8 cellular contexts compared by ENCODE assay signal in genomic region chr11:124623861-124624525, GRCh38. TPM values are rescaled to one million over a fixed set of nuclear protein-coding genes. Genes with fewer than 3 reads are reported as not detected.
DNase-seq lines count a peak whose midpoint lies in the region; ATAC-seq, FAIRE-seq and TF ChIP-seq lines count a peak whose summit lies in the region.

No MANE protein-coding gene starts in this region.

- H4K8ac ChIP-seq in mesenchymal stem cell (ENCODE audit: low read length) = no peak overlapping the region

- TF ChIP-seq RAD21 in GM12878 (IDR thresholded peaks at IDR 0.05; ENCODE audit: insufficient read depth, low read depth, low read length) = no peak

- H3K27me3 ChIP-seq in right atrium auricular region = no peaks in the 10 kb centered on the region
- no peaks in the 10 kb centered on the region for H3K27me3 ChIP-seq in GM12878 (replicated peaks in 1 of 2; ENCODE audit: control insufficient read depth in 2 of 2, insufficient read depth in 2 of 2, low read length in 1 of 2)
- peaks cover 0 to 13% of the 10 kb centered on the region in 2 experiments for H3K27me3 ChIP-seq in mesenchymal stem cell (ENCODE audit: control insufficient read depth in 1 of 2, insufficient read depth in 1 of 2, low read length in 2 of 2)
- no peaks in the 10 kb centered on the region for H3K27me3 ChIP-seq in vagina

- DNase-seq in right atrium auricular region (ENCODE audit: low spot score) (no peak), left cardiac atrium (no peak), GM12878 (ENCODE audit: low read depth, low spot score) (no peak), mesenchymal stem cell (peak; percentile 33), vagina (ENCODE audit: extremely low spot score in 2 of 2) (no peak), NCI-H2081 (lab: John Stamatoyannopoulos, UW) (no peak), KBM-7 (no peak)

- peaks cover 21% of the 10 kb centered on the region for H3K79me2 ChIP-seq in GM12878 (ENCODE audit: control insufficient read depth, insufficient read depth, low read length)

- RAD21 ChIA-PET in GM12878 (lab: Charles Lee; ENCODE audit: unreplicated experiment) = no interaction called here

- H3K4me3 ChIP-seq in right atrium auricular region (peak overlapping the region; percentile 81 to 94), GM12878 (peak overlapping the region; percentile 95), mesenchymal stem cell (ENCODE audit: insufficient read depth in 1 of 2, low read depth in 1 of 2, low read length in 2 of 2) (peak overlapping the region in 1 of 2 experiments; percentile 98), vagina (peak overlapping the region; percentile 94 to 98)

- H3K27ac ChIP-seq in right atrium auricular region (peak overlapping the region; percentile 89 to 94), GM12878 (ENCODE audit: control insufficient read depth, insufficient read depth) (no peak overlapping the region), mesenchymal stem cell (ENCODE audit: low read length, poor library complexity, severe bottlenecking) (no peak overlapping the region), vagina (peak overlapping the region; percentile 84)

- H2BK5ac ChIP-seq in mesenchymal stem cell (ENCODE audit: low read depth, low read length, poor library complexity, severe bottlenecking) = no peak overlapping the region

- no peaks in the 10 kb centered on the region for H3K9me3 ChIP-seq in right atrium auricular region
- no peaks in the 10 kb centered on the region for H3K9me3 ChIP-seq in GM12878 (replicated peaks; ENCODE audit: control insufficient read depth, insufficient read depth, low read length)
- H3K9me3 ChIP-seq in mesenchymal stem cell (ENCODE audit: control insufficient read depth, low read length) = no peaks in the 10 kb centered on the region
- no peaks in the 10 kb centered on the region for H3K9me3 ChIP-seq in vagina

- CTCF ChIA-PET in GM12878 (lab: Yijun Ruan, JAX) = interaction anchor here (0.7 to 3.1 kb wide), 6 partner anchors 10 to 222 kb away, joined by 3 to 14 read pairs (median 4); no protein-coding TSS in a partner anchor

- no peak for ATAC-seq in left cardiac atrium
- no peak for ATAC-seq in GM12878
- ATAC-seq in GM18870 (IDR thresholded peaks at IDR 0.05; ENCODE audit: unreplicated experiment) = no peak

- in situ Hi-C loops in GM12878 (cut with MboI) (no loop called here), KBM-7 (cut with MboI; ENCODE audit: low pct_unique_long_range_greater_than_20kb, low sequenced_read_pairs) (no loop called here)

- H3K14ac ChIP-seq in mesenchymal stem cell (ENCODE audit: low read length in 2 of 2) = no peak overlapping the region

- 75% methylated on average over 4 of the region's 4 CpGs for WGBS in GM12878 (ENCODE audit: insufficient coverage, insufficient replicate concordance, low lambda C conversion rate, missing lambda C conversion rate)
- no CpG with 5 or more reads among the region's 4 CpGs for WGBS in mesenchymal stem cell

- H2BK120ac ChIP-seq in mesenchymal stem cell (ENCODE audit: low read depth, low read length) = no peak overlapping the region

- no peak overlapping the region for H4K91ac ChIP-seq in mesenchymal stem cell (ENCODE audit: low read length)

- TF ChIP-seq EP300 in GM12878 (IDR thresholded peaks at IDR 0.05; ENCODE audit: borderline replicate concordance in 1 of 2, control insufficient read depth in 1 of 2, low read depth in 2 of 2, low read length in 2 of 2) = no peak

- POLR2A ChIA-PET in GM12878 (lab: Charles Lee) = interaction anchor here (0.6 to 1.0 kb wide), 2 partner anchors 50 to 179 kb away, joined by 3 to 5 read pairs; partner anchors contain the start of gene SPA17

- no peaks in the 10 kb centered on the region for H4K20me1 ChIP-seq in GM12878 (ENCODE audit: control insufficient read depth, insufficient read depth)

- no peak overlapping the region for H2AK5ac ChIP-seq in mesenchymal stem cell (ENCODE audit: low read length, severe bottlenecking)

- H3K4me1 ChIP-seq in right atrium auricular region = peaks cover 0 to 27% of the 10 kb centered on the region in 2 donors
- H3K4me1 ChIP-seq in GM12878 (ENCODE audit: control insufficient read depth, insufficient read depth, low read length) = no peaks in the 10 kb centered on the region
- peaks cover 1% of the 10 kb centered on the region for H3K4me1 ChIP-seq in mesenchymal stem cell (ENCODE audit: control insufficient read depth, insufficient read depth, low read depth, low read length)
- peaks cover 30% of the 10 kb centered on the region for H3K4me1 ChIP-seq in vagina

- no peak overlapping the region for H3K4ac ChIP-seq in mesenchymal stem cell (ENCODE audit: low read depth in 1 of 2, low read length in 2 of 2)

- SMC1A ChIA-PET in GM12878 (lab: Charles Lee; ENCODE audit: uncharacterized antibody, unreplicated experiment) = interaction anchor here (1.2 to 1.9 kb wide), 3 partner anchors 16 to 101 kb away, joined by 4 to 5 read pairs (median 5); no protein-coding TSS in a partner anchor

- no peak for FAIRE-seq in GM12878 (lab: Jason Lieb, UNC)

- H3K18ac ChIP-seq in mesenchymal stem cell (ENCODE audit: low read depth in 1 of 2, low read length in 2 of 2) = no peak overlapping the region

- no peak for TF ChIP-seq POLR2A in GM12878 (IDR thresholded peaks at IDR 0.05; ENCODE audit: low read depth, low read length)
- no peak for TF ChIP-seq POLR2A in vagina (IDR thresholded peaks at IDR 0.05)

- peaks cover 20% of the 10 kb centered on the region for H3K79me1 ChIP-seq in mesenchymal stem cell (replicated peaks; ENCODE audit: low read length, poor library complexity, severe bottlenecking)

- no TSS peak for BruUV-seq in GM12878 (replicated peaks; lab: Mats Ljungman, UMichigan)

- no peak overlapping the region for H3K23ac ChIP-seq in mesenchymal stem cell (ENCODE audit: low read length in 2 of 2)

- H2BK12ac ChIP-seq in mesenchymal stem cell (ENCODE audit: low read length in 2 of 2) = no peak overlapping the region

- H3K4me2 ChIP-seq in GM12878 (ENCODE audit: control insufficient read depth, insufficient read depth) = peak overlapping the region; percentile 96
- peak overlapping the region; percentile 71 for H3K4me2 ChIP-seq in mesenchymal stem cell (ENCODE audit: low read length, poor library complexity, severe bottlenecking)

- H2BK15ac ChIP-seq in mesenchymal stem cell (ENCODE audit: low read depth, poor library complexity, severe bottlenecking) = no peak overlapping the region

- intact Hi-C loops in left cardiac atrium (cut with DNase I) = no loop called here
- intact Hi-C loops in GM12878 (cut with micrococcal nuclease; ENCODE audit: unreplicated experiment) = no loop called here
- intact Hi-C loops in vagina (cut with DNase I) = no loop called here

- H3K9ac ChIP-seq in GM12878 (ENCODE audit: control insufficient read depth, insufficient read depth, low read length) = peak overlapping the region; percentile 85
- peak overlapping the region; percentile 98 for H3K9ac ChIP-seq in mesenchymal stem cell (ENCODE audit: low read length)

- no peak overlapping the region for H2AFZ ChIP-seq in GM12878 (ENCODE audit: control insufficient read depth, low read depth, low read length)
- no peak overlapping the region for H2AFZ ChIP-seq in mesenchymal stem cell (ENCODE audit: low read depth, low read length)

- TF ChIP-seq CTCF in right atrium auricular region (IDR thresholded peaks at IDR 0.05) (no peak), GM12878 (IDR thresholded peaks at IDR 0.05 in 2 of 3, conservative IDR thresholded peaks at IDR 0.05 in 1 of 3; ENCODE audit: control insufficient read depth in 2 of 3, extremely low read depth in 1 of 3, insufficient read depth in 1 of 3, low read depth in 3 of 3, low read length in 3 of 3) (no peak), vagina (IDR thresholded peaks at IDR 0.05) (no peak)

- peaks cover 31% of the 10 kb centered on the region for H3K36me3 ChIP-seq in right atrium auricular region
- H3K36me3 ChIP-seq in GM12878 (ENCODE audit: control insufficient read depth in 2 of 2, insufficient read depth in 2 of 2, low read length in 1 of 2) = peaks cover 2 to 15% of the 10 kb centered on the region in 2 experiments; a peak in 3 of 4 replicates
- peaks cover 13 to 40% of the 10 kb centered on the region in 2 experiments for H3K36me3 ChIP-seq in mesenchymal stem cell (ENCODE audit: control insufficient read depth in 1 of 2, insufficient read depth in 2 of 2, low read depth in 1 of 2, low read length in 2 of 2)
- H3K36me3 ChIP-seq in vagina = peaks cover 0 to 27% of the 10 kb centered on the region in 2 donors

RNA-seq across cellular contexts. Expression of gene TBRG1, which starts 1.3 kb away (rescaled TPM):
- total RNA-seq in right atrium auricular region (10 to 100 TPM; 20.0 to 27.6 TPM), left cardiac atrium (10 to 100 TPM; 22.4 to 23.1 TPM), GM12878 (2014; rRNA removed) (19.1 and 30.3 TPM in 2 replicates), GM12878 (2014; rRNA removed; fragmentation: Illumina TruSeq; extraction: Trizol) (14.6 and 16.8 TPM in 2 replicates), GM12878 (2021) (23.7 and 24.7 TPM in 2 replicates), vagina (29.7 TPM)
- total RNA-seq in GM12878 (2013; cell fraction: nucleolus; rRNA removed) = 67.2 and 69.5 TPM in 2 replicates
- polyA plus RNA-seq in GM12878 (2011; ENCODE audit: low read depth) = 18.0 TPM
- polyA plus RNA-seq in GM12878 (2011; rRNA removed) (44.6 and 46.6 TPM in 2 replicates), GM12878 (2014; fragmentation: Illumina TruSeq; extraction: Trizol) (21.5 and 23.5 TPM in 2 replicates), GM12878 (2014; fragmentation: Nextera tagmentation; extraction: Ambion mirVana) (10 to 100 TPM; 12.3 to 18.6 TPM), GM12878 (2014; rRNA removed) (31.7 and 32.8 TPM in 2 replicates), GM12878 (2016; fragmentation: Nextera tagmentation; extraction: Ambion mirVana) (10 to 100 TPM; 28.7 to 29.5 TPM)
- polyA plus RNA-seq in GM12878 (2011; cell fraction: cytosol; rRNA removed) = 33.2 and 36.1 TPM in 2 replicates
- polyA plus RNA-seq in GM12878 (2011; cell fraction: nucleus; rRNA removed) = 149 and 177 TPM in 2 replicates
- 21.1 and 21.8 TPM in 2 replicates for polyA plus RNA-seq in GM12878 (2012)
- 13.9 and 14.6 TPM in 2 replicates for polyA minus RNA-seq in GM12878 (2011; rRNA and poly(A)+ RNA removed)
- 5.8 and 6.4 TPM in 2 replicates for polyA minus RNA-seq in GM12878 (2011; cell fraction: cytosol; rRNA and poly(A)+ RNA removed)
- 41.6 and 61.1 TPM in 2 replicates for polyA minus RNA-seq in GM12878 (2011; cell fraction: nucleus; rRNA and poly(A)+ RNA removed)
- polyA plus RNA-seq in mesenchymal stem cell (2013, experiment 1 of 2) = 42.2 TPM
- polyA plus RNA-seq in mesenchymal stem cell (2013, experiment 2 of 2) = 44.4 TPM

RNA-seq across cellular contexts. Expression of gene PANX3, which starts 12.8 kb away (rescaled TPM):
- total RNA-seq in right atrium auricular region (not detected), left cardiac atrium (not detected), GM12878 (2014; rRNA removed) (not detected in 2 replicates), GM12878 (2014; rRNA removed; fragmentation: Illumina TruSeq; extraction: Trizol) (not detected in 2 replicates), GM12878 (2021) (not detected in 2 replicates), vagina (not detected)
- total RNA-seq in GM12878 (2013; cell fraction: nucleolus; rRNA removed) = not detected in 2 replicates
- polyA plus RNA-seq in GM12878 (2011; ENCODE audit: low read depth) = not detected
- polyA plus RNA-seq in GM12878 (2011; rRNA removed) (not detected in 2 replicates), GM12878 (2014; fragmentation: Illumina TruSeq; extraction: Trizol) (not detected in 2 replicates), GM12878 (2014; fragmentation: Nextera tagmentation; extraction: Ambion mirVana) (not detected), GM12878 (2014; rRNA removed) (not detected in 2 replicates), GM12878 (2016; fragmentation: Nextera tagmentation; extraction: Ambion mirVana) (not detected)
- polyA plus RNA-seq in GM12878 (2011; cell fraction: cytosol; rRNA removed) = not detected in 2 replicates
- polyA plus RNA-seq in GM12878 (2011; cell fraction: nucleus; rRNA removed) = not detected in 2 replicates
- not detected in 2 replicates for polyA plus RNA-seq in GM12878 (2012)
- not detected in 2 replicates for polyA minus RNA-seq in GM12878 (2011; rRNA and poly(A)+ RNA removed)
- polyA minus RNA-seq in GM12878 (2011; cell fraction: cytosol; rRNA and poly(A)+ RNA removed) = not detected in 2 replicates
- not detected in 2 replicates for polyA minus RNA-seq in GM12878 (2011; cell fraction: nucleus; rRNA and poly(A)+ RNA removed)
- not detected for polyA plus RNA-seq in mesenchymal stem cell (2013, experiment 1 of 2)
- not detected for polyA plus RNA-seq in mesenchymal stem cell (2013, experiment 2 of 2)

RNA-seq across cellular contexts. Expression of gene SIAE, which starts 49.5 kb away (rescaled TPM):
- 10 to 100 TPM; 12.5 to 40.8 TPM for total RNA-seq in right atrium auricular region
- 10 to 100 TPM; 40.4 to 41.0 TPM for total RNA-seq in left cardiac atrium
- 5.9 and 6.0 TPM in 2 replicates for total RNA-seq in GM12878 (2013; cell fraction: nucleolus; rRNA removed)
- 3.5 and 4.3 TPM in 2 replicates for total RNA-seq in GM12878 (2014; rRNA removed)
- 4.0 and 4.3 TPM in 2 replicates for total RNA-seq in GM12878 (2014; rRNA removed; fragmentation: Illumina TruSeq; extraction: Trizol)
- 4.8 and 7.0 TPM in 2 replicates for total RNA-seq in GM12878 (2021)
- polyA plus RNA-seq in GM12878 (2011; ENCODE audit: low read depth) = 1.9 TPM
- polyA plus RNA-seq in GM12878 (2011; rRNA removed) = 6.1 and 6.6 TPM in 2 replicates
- polyA plus RNA-seq in GM12878 (2011; cell fraction: cytosol; rRNA removed) = 4.4 and 4.8 TPM in 2 replicates
- polyA plus RNA-seq in GM12878 (2011; cell fraction: nucleus; rRNA removed) = 3.3 and 4.4 TPM in 2 replicates
- polyA plus RNA-seq in GM12878 (2012) = 3.7 and 4.0 TPM in 2 replicates
- 6.9 and 8.0 TPM in 2 replicates for polyA plus RNA-seq in GM12878 (2014; fragmentation: Illumina TruSeq; extraction: Trizol)
- under 1 TPM; 0.93 to 0.97 TPM for polyA plus RNA-seq in GM12878 (2014; fragmentation: Nextera tagmentation; extraction: Ambion mirVana)
- 5.0 and 6.0 TPM in 2 replicates for polyA plus RNA-seq in GM12878 (2014; rRNA removed)
- 1 to 10 TPM; 2.8 to 3.2 TPM for polyA plus RNA-seq in GM12878 (2016; fragmentation: Nextera tagmentation; extraction: Ambion mirVana)
- 4.1 and 4.3 TPM in 2 replicates for polyA minus RNA-seq in GM12878 (2011; rRNA and poly(A)+ RNA removed)
- polyA minus RNA-seq in GM12878 (2011; cell fraction: cytosol; rRNA and poly(A)+ RNA removed) = 1.2 and 1.6 TPM in 2 replicates
- 0.85 and 1.9 TPM in 2 replicates for polyA minus RNA-seq in GM12878 (2011; cell fraction: nucleus; rRNA and poly(A)+ RNA removed)
- polyA plus RNA-seq in mesenchymal stem cell (2013, experiment 1 of 2) = 18.4 TPM
- 18.5 TPM for polyA plus RNA-seq in mesenchymal stem cell (2013, experiment 2 of 2)
- 10.6 TPM for total RNA-seq in vagina

RNA-seq across cellular contexts. Expression of gene SPA17, which starts 49.7 kb away (rescaled TPM):
- 1 to 10 TPM; 4.7 to 5.9 TPM for total RNA-seq in right atrium auricular region
- total RNA-seq in left cardiac atrium = 1 to 10 TPM; 3.5 to 4.0 TPM
- total RNA-seq in GM12878 (2013; cell fraction: nucleolus; rRNA removed) = 1.2 and 1.8 TPM in 2 replicates
- 3.5 and 4.6 TPM in 2 replicates for total RNA-seq in GM12878 (2014; rRNA removed)
- 9.9 and 14.0 TPM in 2 replicates for total RNA-seq in GM12878 (2014; rRNA removed; fragmentation: Illumina TruSeq; extraction: Trizol)
- total RNA-seq in GM12878 (2021) = 2.5 and 2.9 TPM in 2 replicates
- polyA plus RNA-seq in GM12878 (2011; ENCODE audit: low read depth) = 2.0 TPM
- 13.2 and 16.1 TPM in 2 replicates for polyA plus RNA-seq in GM12878 (2011; rRNA removed)
- polyA plus RNA-seq in GM12878 (2011; cell fraction: cytosol; rRNA removed) = 2.8 and 2.9 TPM in 2 replicates
- polyA plus RNA-seq in GM12878 (2011; cell fraction: nucleus; rRNA removed) = 1.8 and 2.0 TPM in 2 replicates
- 3.2 and 4.1 TPM in 2 replicates for polyA plus RNA-seq in GM12878 (2012)
- polyA plus RNA-seq in GM12878 (2014; fragmentation: Illumina TruSeq; extraction: Trizol) = 12.5 and 17.8 TPM in 2 replicates
- polyA plus RNA-seq in GM12878 (2014; fragmentation: Nextera tagmentation; extraction: Ambion mirVana) = 1 to 10 TPM; 6.1 to 7.3 TPM
- polyA plus RNA-seq in GM12878 (2014; rRNA removed) = 3.5 and 6.8 TPM in 2 replicates
- 10 to 100 TPM in 1 of 2 experiments, 1 to 10 TPM in 1; 9.8 to 11.2 TPM for polyA plus RNA-seq in GM12878 (2016; fragmentation: Nextera tagmentation; extraction: Ambion mirVana)
- polyA minus RNA-seq in GM12878 (2011; rRNA and poly(A)+ RNA removed) = 1.0 and 1.9 TPM in 2 replicates
- 0.52 TPM in 1 of 2 replicates, not detected in the other for polyA minus RNA-seq in GM12878 (2011; cell fraction: cytosol; rRNA and poly(A)+ RNA removed)
- polyA minus RNA-seq in GM12878 (2011; cell fraction: nucleus; rRNA and poly(A)+ RNA removed) = 0.86 and 2.5 TPM in 2 replicates
- 14.5 TPM for polyA plus RNA-seq in mesenchymal stem cell (2013, experiment 1 of 2)
- 13.2 TPM for polyA plus RNA-seq in mesenchymal stem cell (2013, experiment 2 of 2)
- total RNA-seq in vagina = 1.7 TPM

RNA-seq across cellular contexts. Expression of gene OR8A1, which starts 54.2 kb away (rescaled TPM):
- total RNA-seq in right atrium auricular region (not detected), left cardiac atrium (not detected), GM12878 (2014; rRNA removed) (not detected in 2 replicates), GM12878 (2014; rRNA removed; fragmentation: Illumina TruSeq; extraction: Trizol) (not detected in 2 replicates), GM12878 (2021) (not detected in 2 replicates), vagina (not detected)
- not detected in 2 replicates for total RNA-seq in GM12878 (2013; cell fraction: nucleolus; rRNA removed)
- not detected for polyA plus RNA-seq in GM12878 (2011; ENCODE audit: low read depth)
- polyA plus RNA-seq in GM12878 (2011; rRNA removed) (not detected in 2 replicates), GM12878 (2014; fragmentation: Illumina TruSeq; extraction: Trizol) (not detected in 2 replicates), GM12878 (2014; fragmentation: Nextera tagmentation; extraction: Ambion mirVana) (not detected), GM12878 (2014; rRNA removed) (not detected in 2 replicates), GM12878 (2016; fragmentation: Nextera tagmentation; extraction: Ambion mirVana) (not detected)
- polyA plus RNA-seq in GM12878 (2011; cell fraction: cytosol; rRNA removed) = not detected in 2 replicates
- polyA plus RNA-seq in GM12878 (2011; cell fraction: nucleus; rRNA removed) = not detected in 2 replicates
- not detected in 2 replicates for polyA plus RNA-seq in GM12878 (2012)
- polyA minus RNA-seq in GM12878 (2011; rRNA and poly(A)+ RNA removed) = not detected in 2 replicates
- polyA minus RNA-seq in GM12878 (2011; cell fraction: cytosol; rRNA and poly(A)+ RNA removed) = not detected in 2 replicates
- polyA minus RNA-seq in GM12878 (2011; cell fraction: nucleus; rRNA and poly(A)+ RNA removed) = not detected in 2 replicates
- polyA plus RNA-seq in mesenchymal stem cell (2013, experiment 1 of 2) = not detected
- not detected for polyA plus RNA-seq in mesenchymal stem cell (2013, experiment 2 of 2)

Comparison
In these comparisons a context has a peak if more than half of its experiments do, and no peak if none do; other contexts are left out.
1. H3K27ac ChIP-seq: peak in right atrium auricular region (2 of 2) and vagina (single experiment); none in GM12878 (single experiment) and mesenchymal stem cell (single experiment).